9 cellular contexts compared by ENCODE assay signal in the genomic region with DNA sequence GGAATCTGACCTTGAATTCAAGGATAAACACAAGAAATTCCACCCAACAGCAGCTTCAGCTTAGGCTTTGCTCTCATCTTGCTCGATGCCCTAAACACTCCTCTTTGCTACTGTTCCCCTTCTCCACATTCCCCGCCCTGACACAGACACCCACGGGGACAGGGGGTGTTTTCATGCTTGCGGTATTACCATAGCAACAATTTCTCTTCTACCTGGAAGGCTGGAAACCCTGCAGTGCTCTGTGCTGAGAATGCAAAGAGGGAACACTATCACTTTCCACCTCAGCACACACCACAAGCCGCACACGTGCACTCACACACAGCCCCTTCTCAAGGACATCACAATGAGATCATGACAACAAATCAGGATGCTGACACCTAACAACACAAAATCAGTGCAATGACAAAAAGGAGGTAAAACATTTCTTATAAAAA.
DNase-seq lines count a peak whose midpoint lies in the region; ATAC-seq and TF ChIP-seq lines count a peak whose summit lies in the region.
"Had no signal": no experiment of that assay in that cellular context is flagged by ENCODE, and none has a peak within 500 bp of the region (broad histone marks: within the 10 kb centered on the region; RNA-seq: fewer than 3 reads in every experiment).

No MANE protein-coding gene starts in this region.

- H3K4me3 Mint-ChIP-seq in natural killer cell: no peak overlapping the region

- ATAC-seq in GM21786 (IDR thresholded peaks at IDR 0.05; ENCODE audit: unreplicated experiment) (peak; percentile 53), natural killer cell (peak; percentile 17 to 53 (median 37))

- no peak overlapping the region; the same call in 1 of the 2 replicates for H3K4me3 ChIP-seq in GM12864 (ENCODE audit: low read depth, low read length)
- H3K4me3 ChIP-seq in lower leg skin (ENCODE audit: low read depth, poor library complexity, severe bottlenecking): no peak overlapping the region
- H3K4me3 ChIP-seq: HAP-1 had no signal

- peak overlapping the region; percentile 81 for H3K27ac ChIP-seq in substantia nigra (ENCODE audit: low read depth, low read length, poor library complexity, severe bottlenecking)

- H3K27me3 Mint-ChIP-seq in natural killer cell (ENCODE audit: low read depth in 2 of 2): no peaks in the 10 kb centered on the region

- peaks cover 54 to 63% of the 10 kb centered on the region in 2 donors for H3K4me1 Mint-ChIP-seq in natural killer cell

- intact Hi-C loops in natural killer cell (cut with micrococcal nuclease): no loop called here
- intact Hi-C loops in lower leg skin (cut with DNase I; ENCODE audit: low total_unique reads): no loop called here

- TF ChIP-seq POLR2A in lower leg skin (IDR thresholded peaks at IDR 0.05): no peak

- H3K27ac Mint-ChIP-seq in natural killer cell: peak overlapping the region; percentile 35 to 83

- DNase-seq in GM12864 (ENCODE audit: low read depth) (peak; percentile 93), NCI-H2171 (lab: John Stamatoyannopoulos, UW) (peak; percentile 45), natural killer cell (no peak), substantia nigra (lab: John Stamatoyannopoulos, UW) (peak in 4 of 49 donors; percentile 18 to 42 (median 34)), NCI-H446 (lab: John Stamatoyannopoulos, UW) (no peak), lower leg skin (ENCODE audit: low spot score in 2 of 2) (no peak)
- DNase-seq in activated naive CD8-positive, alpha-beta T cell treated with anti-CD3 and anti-CD28 coated beads, Interleukin-2, amount 50 U/mL, for 16 hours (ENCODE audit: low read depth, low spot score): peak; percentile 51

- TF ChIP-seq CTCF in GM12864 (IDR thresholded peaks at IDR 0.05; ENCODE audit: low read depth, low read length, missing control alignments) (no peak), natural killer cell (IDR thresholded peaks at IDR 0.05) (no peak), lower leg skin (IDR thresholded peaks at IDR 0.05) (no peak)

- 62 to 63% methylated on average over 6 of the region's 6 CpGs for WGBS in lower leg skin, 2 donors

- no peaks in the 10 kb centered on the region for H3K9me3 Mint-ChIP-seq in natural killer cell

- H3K36me3 Mint-ChIP-seq in natural killer cell: peaks cover 7% of the 10 kb centered on the region

Comparison
In these comparisons a context has a peak if more than half of its experiments do, and no peak if none do; other contexts are left out.
1. DNase-seq: peak in GM12864 (single experiment), NCI-H2171 (single experiment) and activated naive CD8-positive, alpha-beta T cell treated with anti-CD3 and anti-CD28 coated beads, Interleukin-2, amount 50 U/mL, for 16 hours (single experiment); none in natural killer cell (single experiment), NCI-H446 (0 of 2) and lower leg skin (0 of 2).